Comparison of ENCODE assay signal across 10 cellular contexts in the genomic region with DNA sequence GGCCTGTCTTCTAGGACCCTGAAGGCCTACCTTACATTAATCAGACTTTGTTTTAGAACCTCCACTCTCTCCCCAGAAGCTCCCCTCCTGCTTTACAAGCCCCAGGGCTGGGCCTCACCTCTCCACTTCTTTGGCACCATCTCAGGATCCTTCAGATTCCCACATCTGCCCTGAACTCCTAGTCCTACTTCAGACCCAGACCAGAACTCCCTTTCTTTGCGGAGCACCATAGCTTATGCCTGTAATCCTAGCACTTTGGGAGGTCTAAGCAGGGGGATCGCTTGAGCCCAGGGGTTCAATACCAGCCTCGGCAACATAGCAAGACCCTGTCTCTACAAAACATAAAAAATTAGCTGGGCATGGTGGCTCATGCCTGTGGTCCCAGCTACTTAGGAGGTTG. TPM values are rescaled to one million over a fixed set of nuclear protein-coding genes. Genes with fewer than 3 reads are reported as not detected.
DNase-seq lines count a peak whose midpoint lies in the region; ATAC-seq, FAIRE-seq and TF ChIP-seq lines count a peak whose summit lies in the region.
"Had no signal": no experiment of that assay in that cellular context is flagged by ENCODE, and none has a peak within 500 bp of the region (broad histone marks: within the 10 kb centered on the region; RNA-seq: fewer than 3 reads in every experiment).

No MANE protein-coding gene starts in this region.

- peaks cover 3% of the 10 kb centered on the region for H3K9me3 Mint-ChIP-seq in T-helper 1 cell treated with Interleukin-12 subunit alpha and Interleukin-12 subunit beta and Interleukin-4 antibody, amounts not matched to agents 30 μg/mL and 1 μg/mL, for 36 hours
- peaks cover 0 to 3% of the 10 kb centered on the region in 2 donors for H3K9me3 Mint-ChIP-seq in activated naive CD4-positive, alpha-beta T cell treated with anti-CD3 and anti-CD28 coated beads, Interleukin-2, amount 50 U/mL, for 72 hours

- peaks cover 4% of the 10 kb centered on the region for H3K79me2 ChIP-seq in keratinocyte (ENCODE audit: control insufficient read depth, insufficient read depth, low read length)

- peaks cover 35% of the 10 kb centered on the region for H3K4me1 Mint-ChIP-seq in T-helper 1 cell treated with Interleukin-12 subunit alpha and Interleukin-12 subunit beta and Interleukin-4 antibody, amounts not matched to agents 30 μg/mL and 1 μg/mL, for 36 hours (ENCODE audit: low read depth)

- ATAC-seq in activated naive CD4-positive, alpha-beta T cell treated with anti-CD3 and anti-CD28 coated beads, Interleukin-2, amount 50 U/mL, for 72 hours = no peak
- ATAC-seq in GM21423 (IDR thresholded peaks at IDR 0.05; ENCODE audit: unreplicated experiment) = no peak

- peak overlapping the region; percentile 99 for H3K27ac ChIP-seq in keratinocyte (ENCODE audit: control insufficient read depth, insufficient read depth, low read length)
- peak overlapping the region in 4 of 5 donors; percentile 92 to 98 (median 95) for H3K27ac ChIP-seq in stomach

- H3K4me3 Mint-ChIP-seq in T-helper 1 cell treated with Interleukin-12 subunit alpha and Interleukin-12 subunit beta and Interleukin-4 antibody, amounts not matched to agents 30 μg/mL and 1 μg/mL, for 36 hours = peak overlapping the region; percentile 94

- H4K20me1 ChIP-seq in keratinocyte (ENCODE audit: control insufficient read depth, extremely low read depth, insufficient read depth, low read length) = no peaks in the 10 kb centered on the region

- TF ChIP-seq EP300 in stomach (IDR thresholded peaks at IDR 0.05) = no peak

- intact Hi-C loops in stomach (cut with DNase I; ENCODE audit: low total_unique reads) = no loop called here

- H2AFZ ChIP-seq in keratinocyte (ENCODE audit: control insufficient read depth, low read length) = no peak overlapping the region

- H3K9me3 ChIP-seq in keratinocyte (ENCODE audit: control insufficient read depth, low read depth, low read length) (no peaks in the 10 kb centered on the region), stomach (no peaks in the 10 kb centered on the region)

- H3K9me1 ChIP-seq in keratinocyte (ENCODE audit: control insufficient read depth, extremely low read depth, insufficient read depth, low read length) = no peaks in the 10 kb centered on the region

- H3K27me3 ChIP-seq in keratinocyte (ENCODE audit: control insufficient read depth, extremely low read depth, insufficient read depth, low read length) (no peaks in the 10 kb centered on the region), stomach (no peaks in the 10 kb centered on the region)

- no peak for FAIRE-seq in keratinocyte (lab: Jason Lieb, UNC)
- FAIRE-seq: bronchial epithelial cell had no signal

- H3K4me2 ChIP-seq in keratinocyte (ENCODE audit: control insufficient read depth, extremely low read depth, insufficient read depth, low read depth, low read length) = peak overlapping the region; percentile 99

- H3K36me3 Mint-ChIP-seq in T-helper 1 cell treated with Interleukin-12 subunit alpha and Interleukin-12 subunit beta and Interleukin-4 antibody, amounts not matched to agents 30 μg/mL and 1 μg/mL, for 36 hours (ENCODE audit: low read depth) = peaks cover 20% of the 10 kb centered on the region
- peaks cover 17 to 38% of the 10 kb centered on the region in 2 donors for H3K36me3 Mint-ChIP-seq in activated naive CD4-positive, alpha-beta T cell treated with anti-CD3 and anti-CD28 coated beads, Interleukin-2, amount 50 U/mL, for 72 hours

- peak overlapping the region; percentile 99 for H3K9ac ChIP-seq in keratinocyte (ENCODE audit: control insufficient read depth, extremely low read depth, insufficient read depth, low read length)

- dilution Hi-C loops in keratinocyte (cut with MboI; ENCODE audit: extremely low pct_ligation_motif_present, low sequenced_read_pairs) = no loop called here

- WGBS in stomach, 5 donors = 94 to 98% (median 97%) methylated on average over 3 of the region's 3 CpGs

- DNase-seq in T-helper 1 cell (no peak), keratinocyte (ENCODE audit: low read depth, low spot score) (no peak), stomach (no peak), DMS153 treated with DMSO at 0.1 percent for 48 hours (lab: John Stamatoyannopoulos, UW; ENCODE audit: unreplicated experiment) (no peak)
- DNase-seq in activated naive CD4-positive, alpha-beta T cell treated with anti-CD3 and anti-CD28 coated beads, Interleukin-2, amount 50 U/mL, for 72 hours (ENCODE audit: low spot score in 2 of 2) = no peak
- DNase-seq in stimulated activated CD4-positive, alpha-beta T cell treated with anti-CD3 and anti-CD28 coated beads, Interleukin-2, amount 100 ng/mL, for 24 hours = no peak
- DNase-seq: NCI-H2171 treated with DMSO at 0.1 percent for 48 hours had no signal

- no peaks in the 10 kb centered on the region for H3K27me3 Mint-ChIP-seq in T-helper 1 cell treated with Interleukin-12 subunit alpha and Interleukin-12 subunit beta and Interleukin-4 antibody, amounts not matched to agents 30 μg/mL and 1 μg/mL, for 36 hours (ENCODE audit: low read depth)

- TF ChIP-seq POLR2A in stomach (IDR thresholded peaks at IDR 0.05) = no peak

- H3K36me3 ChIP-seq in keratinocyte (ENCODE audit: control insufficient read depth in 2 of 2, extremely low read depth in 1 of 2, insufficient read depth in 2 of 2, low read length in 2 of 2) = peaks cover 4 to 8% of the 10 kb centered on the region in 2 experiments
- H3K36me3 ChIP-seq in stomach = peaks cover 0 to 44% (median 38%) of the 10 kb centered on the region in 4 donors

- H3K27ac Mint-ChIP-seq in T-helper 1 cell treated with Interleukin-12 subunit alpha and Interleukin-12 subunit beta and Interleukin-4 antibody, amounts not matched to agents 30 μg/mL and 1 μg/mL, for 36 hours = peak overlapping the region; percentile 99
- H3K27ac Mint-ChIP-seq in activated naive CD4-positive, alpha-beta T cell treated with anti-CD3 and anti-CD28 coated beads, Interleukin-2, amount 50 U/mL, for 72 hours = peak overlapping the region; percentile 96 to 99

- H3K4me3 ChIP-seq in keratinocyte (ENCODE audit: control insufficient read depth in 2 of 3, extremely low read depth in 1 of 3, insufficient read depth in 2 of 3, low read depth in 1 of 3, low read length in 3 of 3) = peak overlapping the region; percentile 74 to 97 (median 90)
- H3K4me3 ChIP-seq in stomach = peak overlapping the region in 3 of 4 donors; percentile 53 to 69 (median 65)

- TF ChIP-seq CTCF in keratinocyte (optimal IDR thresholded peaks at IDR 0.05 in 1 of 3, IDR thresholded peaks at IDR 0.05 in 1 of 3, conservative IDR thresholded peaks at IDR 0.05 in 1 of 3; ENCODE audit: extremely low read depth in 1 of 3, insufficient read depth in 2 of 3, low read length in 3 of 3) = no peak
- no peak for TF ChIP-seq CTCF in stomach (IDR thresholded peaks at IDR 0.05)

- H3K4me1 ChIP-seq in keratinocyte (ENCODE audit: control insufficient read depth, extremely low read depth, insufficient read depth, low read length) = peaks cover 16% of the 10 kb centered on the region
- H3K4me1 ChIP-seq in stomach = peaks cover 8 to 36% (median 29%) of the 10 kb centered on the region in 4 donors

RNA-seq across cellular contexts. Expression of gene CHCHD5, which starts 1.0 kb away (rescaled TPM):
- 10 to 100 TPM; 38.4 to 46.2 TPM for total RNA-seq in activated naive CD4-positive, alpha-beta T cell treated with anti-CD3 and anti-CD28 coated beads, Interleukin-2, amount 50 U/mL, for 72 hours
- polyA plus RNA-seq in keratinocyte = 17.6 to 30.1 TPM (median 17.9 TPM) in 3 replicates
- 7.3 TPM for polyA plus RNA-seq in keratinocyte (2011; ENCODE audit: low read depth)
- 9.9 and 27.7 TPM in 2 replicates for polyA plus RNA-seq in keratinocyte (2011; cell fraction: cytosol; rRNA removed)
- 7.4 TPM in 2 replicates for polyA plus RNA-seq in keratinocyte (2011; cell fraction: nucleus; rRNA removed)
- 32.9 and 59.8 TPM in 2 replicates for polyA plus RNA-seq in keratinocyte (2012; ENCODE audit: low replicate concordance)
- polyA minus RNA-seq in keratinocyte = 6.6 to 46.2 TPM (median 8.2 TPM) in 3 replicates
- 14.8 TPM for polyA minus RNA-seq in keratinocyte (2011; cell fraction: cytosol; rRNA and poly(A)+ RNA removed)
- 0.84 and 3.3 TPM in 2 replicates for polyA minus RNA-seq in keratinocyte (2011; cell fraction: nucleus; rRNA and poly(A)+ RNA removed)
- 100 to 1,000 TPM in 1 of 5 donors, 10 to 100 TPM in 3, 1 to 10 TPM in 1; 9.5 to 111 (median 28.0) TPM for total RNA-seq in stomach
- polyA plus RNA-seq in stomach = 10 to 100 TPM; 51.0 to 61.5 (median 59.7) TPM

RNA-seq across cellular contexts. Expression of gene POLR1B, which starts 43.1 kb away (rescaled TPM):
- 10 to 100 TPM; 30.0 to 50.9 TPM for total RNA-seq in activated naive CD4-positive, alpha-beta T cell treated with anti-CD3 and anti-CD28 coated beads, Interleukin-2, amount 50 U/mL, for 72 hours
- polyA plus RNA-seq in keratinocyte (23.5 to 31.9 TPM (median 27.1 TPM) in 3 replicates), stomach (1 to 10 TPM; 2.7 to 4.2 (median 3.9) TPM)
- 7.5 TPM for polyA plus RNA-seq in keratinocyte (2011; ENCODE audit: low read depth)
- 13.2 and 21.2 TPM in 2 replicates for polyA plus RNA-seq in keratinocyte (2011; cell fraction: cytosol; rRNA removed)
- polyA plus RNA-seq in keratinocyte (2011; cell fraction: nucleus; rRNA removed) = 38.7 and 42.7 TPM in 2 replicates
- polyA plus RNA-seq in keratinocyte (2012; ENCODE audit: low replicate concordance) = 11.3 and 19.7 TPM in 2 replicates
- polyA minus RNA-seq in keratinocyte = 58.3 to 70.7 TPM (median 66.9 TPM) in 3 replicates
- polyA minus RNA-seq in keratinocyte (2011; cell fraction: cytosol; rRNA and poly(A)+ RNA removed) = 22.3 TPM
- polyA minus RNA-seq in keratinocyte (2011; cell fraction: nucleus; rRNA and poly(A)+ RNA removed) = 34.3 and 66.8 TPM in 2 replicates
- total RNA-seq in stomach = 10 to 100 TPM; 10.4 to 42.9 (median 16.9) TPM
